In genomic region chr9:37415011-37415719, GRCh38 we compare ENCODE assay signal across 7 cellular contexts. TPM values are rescaled to one million over a fixed set of nuclear protein-coding genes. Genes with fewer than 3 reads are reported as not detected.
A peak's percentile ranks its signal among the peaks of the same experiment; 100 is the strongest.
DNase-seq lines count a peak whose midpoint lies in the region; ATAC-seq, FAIRE-seq and TF ChIP-seq lines count a peak whose summit lies in the region.

No MANE protein-coding gene starts in this region.

- no peak overlapping the region for H3K4me3 ChIP-seq in GM12865 (ENCODE audit: low read depth, low read length)
- no peak overlapping the region for H3K4me3 ChIP-seq in LNCaP clone FGC (ENCODE audit: low read depth, low read length)
- no peak overlapping the region for H3K4me3 ChIP-seq in prostate gland

- no peaks in the 10 kb centered on the region for H3K27me3 ChIP-seq in prostate gland (replicated peaks; ENCODE audit: insufficient read depth)

- no peaks in the 10 kb centered on the region for H3K4me1 ChIP-seq in prostate gland (replicated peaks)

- peak; percentile 76 for TF ChIP-seq CTCF in GM12865 (IDR thresholded peaks at IDR 0.05; ENCODE audit: insufficient read depth, low read depth, low read length, missing control alignments)
- peak; percentile 83 for TF ChIP-seq CTCF in LNCaP clone FGC (IDR thresholded peaks at IDR 0.05; ENCODE audit: control insufficient read depth, extremely low read depth, insufficient read depth)
- peak; percentile 59 to 81 (median 71) for TF ChIP-seq CTCF in prostate gland (IDR thresholded peaks at IDR 0.05)

- peak overlapping the region; percentile 8 for H3K4me3 Mint-ChIP-seq in activated naive CD8-positive, alpha-beta T cell treated with anti-CD3 and anti-CD28 coated beads for 36 hours

- peaks cover 11% of the 10 kb centered on the region for H3K4me1 Mint-ChIP-seq in activated naive CD8-positive, alpha-beta T cell treated with anti-CD3 and anti-CD28 coated beads for 36 hours

- H3K27ac Mint-ChIP-seq in activated naive CD8-positive, alpha-beta T cell treated with anti-CD3 and anti-CD28 coated beads for 36 hours = peak overlapping the region; percentile 55

- H3K9me3 ChIP-seq in prostate gland = no peaks in the 10 kb centered on the region

- FAIRE-seq in urothelium cell line (lab: Jason Lieb, UNC) = peak; percentile 92

- ATAC-seq in SK-N-SH treated with all-trans-retinoic acid at 6 μM for 48 hours = peak; percentile 90

- H3K27ac ChIP-seq in prostate gland = no peak overlapping the region

- H3K9me3 Mint-ChIP-seq in activated naive CD8-positive, alpha-beta T cell treated with anti-CD3 and anti-CD28 coated beads for 36 hours = no peaks in the 10 kb centered on the region

- 26% methylated on average over 22 of the region's 22 CpGs for WGBS in prostate gland

- no peak for TF ChIP-seq POLR2A in prostate gland (IDR thresholded peaks at IDR 0.05)

- peak; percentile 86 for DNase-seq in GM12865 (ENCODE audit: low read depth)
- DNase-seq in LNCaP clone FGC (ENCODE audit: low read depth) = peak; percentile 45
- peak; percentile 77 for DNase-seq in activated naive CD8-positive, alpha-beta T cell treated with anti-CD3 and anti-CD28 coated beads for 36 hours
- DNase-seq in cardiac septum (ENCODE audit: low spot score) = peak; percentile 79
- peak; percentile 56 for DNase-seq in prostate gland (ENCODE audit: low spot score)
- peak; percentile 92 for DNase-seq in urothelium cell line (ENCODE audit: low spot score)

- H3K27me3 Mint-ChIP-seq in activated naive CD8-positive, alpha-beta T cell treated with anti-CD3 and anti-CD28 coated beads for 36 hours = no peaks in the 10 kb centered on the region

- H3K36me3 ChIP-seq in prostate gland = no peaks in the 10 kb centered on the region

- intact Hi-C loops in cardiac septum (cut with DNase I) = no loop called here
- intact Hi-C loops in prostate gland (cut with DNase I) = loop anchor here (5.0 to 10.0 kb wide), 2 partner anchors 50 to 67 kb away; partner anchors contain the start of gene ZBTB5

- no peaks in the 10 kb centered on the region for H3K36me3 Mint-ChIP-seq in activated naive CD8-positive, alpha-beta T cell treated with anti-CD3 and anti-CD28 coated beads for 36 hours

TF ChIP-seq in SK-N-SH treated with all-trans-retinoic acid at 6 μM for 48 hours, 23 proteins besides CTCF, POLR2A, EP300 and RAD21:
- TF ChIP-seq ZNF70 (CRISPR knock-in tag; IDR thresholded peaks at IDR 0.05) = no peak
- TF ChIP-seq TCF4 (CRISPR knock-in tag; IDR thresholded peaks at IDR 0.05; ENCODE audit: borderline replicate concordance) = no peak
- TF ChIP-seq ARNTL (CRISPR knock-in tag; IDR thresholded peaks at IDR 0.05; ENCODE audit: borderline replicate concordance, low read depth) = no peak
- no peak for TF ChIP-seq PATZ1 (CRISPR knock-in tag; IDR thresholded peaks at IDR 0.05; ENCODE audit: borderline replicate concordance)
- TF ChIP-seq ZC3H10 (CRISPR knock-in tag; IDR thresholded peaks at IDR 0.05) = no peak
- TF ChIP-seq OSR1 (CRISPR knock-in tag; IDR thresholded peaks at IDR 0.05) = no peak
- TF ChIP-seq ZFP3 (CRISPR knock-in tag; IDR thresholded peaks at IDR 0.05) = no peak
- TF ChIP-seq ZFP30 (CRISPR knock-in tag; IDR thresholded peaks at IDR 0.05) = no peak
- no peak for TF ChIP-seq PPARA (CRISPR knock-in tag; IDR thresholded peaks at IDR 0.05; ENCODE audit: borderline replicate concordance)
- TF ChIP-seq, protein P1, sequence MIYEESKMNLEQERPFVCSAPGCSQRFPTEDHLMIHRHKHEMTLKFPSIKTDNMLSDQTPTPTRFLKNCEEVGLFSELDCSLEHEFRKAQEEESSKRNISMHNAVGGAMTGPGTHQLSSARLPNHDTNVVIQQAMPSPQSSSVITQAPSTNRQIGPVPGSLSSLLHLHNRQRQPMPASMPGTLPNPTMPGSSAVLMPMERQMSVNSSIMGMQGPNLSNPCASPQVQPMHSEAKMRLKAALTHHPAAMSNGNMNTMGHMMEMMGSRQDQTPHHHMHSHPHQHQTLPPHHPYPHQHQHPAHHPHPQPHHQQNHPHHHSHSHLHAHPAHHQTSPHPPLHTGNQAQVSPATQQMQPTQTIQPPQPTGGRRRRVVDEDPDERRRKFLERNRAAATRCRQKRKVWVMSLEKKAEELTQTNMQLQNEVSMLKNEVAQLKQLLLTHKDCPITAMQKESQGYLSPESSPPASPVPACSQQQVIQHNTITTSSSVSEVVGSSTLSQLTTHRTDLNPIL (CRISPR knock-in tag; IDR thresholded peaks at IDR 0.05; ENCODE audit: low read depth) = no peak
- TF ChIP-seq SNAI2 (CRISPR knock-in tag; IDR thresholded peaks at IDR 0.05) = no peak

RNA-seq across cellular contexts. Expression of gene GRHPR, which starts 7.3 kb away (rescaled TPM):
- total RNA-seq in activated naive CD8-positive, alpha-beta T cell treated with anti-CD3 and anti-CD28 coated beads for 36 hours = 10 to 100 TPM; 79.5 to 82.0 TPM
- 102 TPM for total RNA-seq in cardiac septum
- 100 to 1,000 TPM; 191 to 275 TPM for total RNA-seq in prostate gland

RNA-seq across cellular contexts. Expression of gene ZBTB5, which starts 50.1 kb away (rescaled TPM):
- 1 to 10 TPM; 7.0 to 7.6 TPM for total RNA-seq in activated naive CD8-positive, alpha-beta T cell treated with anti-CD3 and anti-CD28 coated beads for 36 hours
- 7.2 TPM for total RNA-seq in cardiac septum
- 10 to 100 TPM; 17.8 to 26.6 TPM for total RNA-seq in prostate gland
